Comparison of ENCODE assay signal across 28 cellular contexts in the genomic region with DNA sequence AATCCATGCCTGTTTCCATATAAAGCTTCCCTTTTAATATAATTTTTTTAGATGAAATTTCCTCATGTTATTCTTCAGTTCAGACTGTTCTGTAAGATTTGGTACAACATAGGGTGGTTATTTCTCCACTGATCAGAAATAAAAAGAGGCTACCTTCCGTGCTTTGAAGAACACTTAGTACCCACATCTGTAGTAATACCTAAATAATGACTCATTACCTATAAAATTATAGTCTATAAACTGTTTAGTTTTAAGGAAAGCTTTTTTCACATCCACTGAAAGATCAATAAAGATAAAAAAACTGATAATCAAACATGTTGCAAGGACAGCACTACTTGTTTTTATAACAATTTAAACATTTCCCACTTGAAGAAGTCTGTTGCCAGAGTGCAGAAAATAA. TPM values are rescaled to one million over a fixed set of nuclear protein-coding genes. Genes with fewer than 3 reads are reported as not detected.
"Had no signal": no experiment of that assay in that cellular context is flagged by ENCODE, and none has a peak within 500 bp of the region (broad histone marks: within the 10 kb centered on the region; RNA-seq: fewer than 3 reads in every experiment).

No MANE protein-coding gene starts in this region.

- ATAC-seq: activated T-cell treated with anti-CD3 and anti-CD28 coated beads, Interleukin-2, amount 50 U/mL, for 72 hours; esophagus mucosa; foreskin keratinocyte; gastrocnemius medialis; heart left ventricle had no signal

- H3K27ac ChIP-seq: brain microvascular endothelial cell, coronary artery, dorsolateral prefrontal cortex, foreskin keratinocyte, gastrocnemius medialis, heart left ventricle had no signal

- H3K27ac Mint-ChIP-seq: activated CD4-positive, alpha-beta memory T cell treated with anti-CD3 and anti-CD28 coated beads, Interleukin-2, amount 10 ng/mL, durations not matched to agents 7 days and 5 days; activated CD4-positive, alpha-beta T cell treated with anti-CD3 and anti-CD28 coated beads, Interleukin-2, amount 10 ng/mL, durations not matched to agents 7 days and 5 days; activated naive CD4-positive, alpha-beta T cell treated with anti-CD3 and anti-CD28 coated beads, Interleukin-2, amount 10 ng/mL, durations not matched to agents 7 days and 5 days; activated naive CD8-positive, alpha-beta T cell; activated T-cell treated with anti-CD3 and anti-CD28 coated beads, Interleukin-2, amount 50 U/mL, for 24 hours; activated T-cell treated with anti-CD3 and anti-CD28 coated beads, Interleukin-2, amount 50 U/mL, for 72 hours; dendritic cell treated with granulocyte-macrophage colony-stimulating factor and Interleukin-4, amounts not matched to agents 40 ng/mL and 50 ng/mL, for 4 days; endodermal cell had no signal

- H3K36me3 Mint-ChIP-seq: activated naive CD4-positive, alpha-beta T cell treated with anti-CD3 and anti-CD28 coated beads, Interleukin-2, amount 10 ng/mL, durations not matched to agents 7 days and 5 days; activated naive CD8-positive, alpha-beta T cell had no signal

- H3K4me3 ChIP-seq: coronary artery, dorsolateral prefrontal cortex, gastrocnemius medialis, heart left ventricle had no signal

- H3K27me3 ChIP-seq: brain microvascular endothelial cell, gastrocnemius medialis had no signal

- H3K9me3 Mint-ChIP-seq: activated CD4-positive, alpha-beta memory T cell treated with anti-CD3 and anti-CD28 coated beads, Interleukin-2, amount 10 ng/mL, durations not matched to agents 7 days and 5 days; activated CD4-positive, alpha-beta T cell treated with anti-CD3 and anti-CD28 coated beads, Interleukin-2, amount 10 ng/mL, durations not matched to agents 7 days and 5 days; activated naive CD4-positive, alpha-beta T cell treated with anti-CD3 and anti-CD28 coated beads, Interleukin-2, amount 10 ng/mL, durations not matched to agents 7 days and 5 days; activated T-cell treated with anti-CD3 and anti-CD28 coated beads, Interleukin-2, amount 50 U/mL, for 24 hours; activated T-cell treated with anti-CD3 and anti-CD28 coated beads, Interleukin-2, amount 50 U/mL, for 72 hours; central memory CD8-positive, alpha-beta T cell; dendritic cell treated with granulocyte-macrophage colony-stimulating factor and Interleukin-4, amounts not matched to agents 40 ng/mL and 50 ng/mL, for 4 days; endodermal cell had no signal

- H3K4me1 ChIP-seq: foreskin keratinocyte, gastrocnemius medialis, heart left ventricle had no signal

- H3K9me3 ChIP-seq: gastrocnemius medialis, heart left ventricle had no signal

- DNase-seq: activated CD4-positive, alpha-beta memory T cell treated with anti-CD3 and anti-CD28 coated beads, Interleukin-2, amount 10 ng/mL, durations not matched to agents 7 days and 5 days; activated CD4-positive, alpha-beta T cell treated with anti-CD3 and anti-CD28 coated beads for 1 hour; activated CD4-positive, alpha-beta T cell treated with anti-CD3 and anti-CD28 coated beads for 4 hours; activated CD4-positive, alpha-beta T cell treated with anti-CD3 and anti-CD28 coated beads, Interleukin-2, amount 10 ng/mL, durations not matched to agents 7 days and 5 days; activated CD4-positive, alpha-beta T cell treated with anti-CD3 and anti-CD28 coated beads, Interleukin-2, amount 50 U/mL, for 4 hours; activated CD8-positive, alpha-beta memory T cell treated with anti-CD3 and anti-CD28 coated beads, Interleukin-2, amount 50 U/mL, for 48 hours; activated gamma-delta T cell; activated naive CD4-positive, alpha-beta T cell; activated naive CD4-positive, alpha-beta T cell treated with anti-CD3 and anti-CD28 coated beads, Interleukin-2, amount 10 ng/mL, durations not matched to agents 7 days and 5 days; activated T-cell treated with anti-CD3 and anti-CD28 coated beads for 4 hours; activated T-cell treated with anti-CD3 and anti-CD28 coated beads, Interleukin-2, amount 50 U/mL, for 24 hours; activated T-cell treated with anti-CD3 and anti-CD28 coated beads, Interleukin-2, amount 50 U/mL, for 72 hours; amniotic stem cell; anterior cingulate cortex; brain microvascular endothelial cell; dorsolateral prefrontal cortex; effector memory CD4-positive, alpha-beta T cell; endodermal cell; foreskin keratinocyte; gastrocnemius medialis; glutamatergic neuron; heart left ventricle; T1000 had no signal

- H3K36me3 ChIP-seq: brain microvascular endothelial cell, gastrocnemius medialis, heart left ventricle had no signal

RNA-seq across cellular contexts. Expression of a gene that starts 23.9 kb away (rescaled TPM):
- total RNA-seq: esophagus mucosa, foreskin keratinocyte had no signal
